ENCODE assay signal across 25 cellular contexts in genomic region chr3:158953131-158953530, GRCh38.
"Had no signal": no experiment of that assay in that cellular context is flagged by ENCODE, and none has a peak within 500 bp of the region (broad histone marks: within the 10 kb centered on the region; RNA-seq: fewer than 3 reads in every experiment).

No MANE protein-coding gene starts in this region.

- H3K4me1 ChIP-seq: body of pancreas, gastrocnemius medialis, left ventricle myocardium inferior, right lobe of liver, uterus had no signal

- DNase-seq: activated CD4-positive, alpha-beta T cell treated with anti-CD3 and anti-CD28 coated beads for 4 hours; activated CD4-positive, alpha-beta T cell treated with anti-CD3 and anti-CD28 coated beads, Interleukin-2, amount 50 U/mL, for 4 hours; activated naive CD4-positive, alpha-beta T cell; activated T-cell treated with anti-CD3 and anti-CD28 coated beads for 4 hours; activated T-cell treated with anti-CD3 and anti-CD28 coated beads, Interleukin-2, amount 50 U/mL, for 72 hours; aorta; body of pancreas; caudate nucleus; gastrocnemius medialis; glutamatergic neuron; islet precursor cell; left ventricle myocardium inferior; mucosa of descending colon; right lobe of liver; stimulated activated CD4-positive, alpha-beta T cell treated with anti-CD3 and anti-CD28 coated beads, Interleukin-2, amount 100 ng/mL, for 48 hours; stimulated activated naive CD8-positive, alpha-beta T cell treated with anti-CD3 and anti-CD28 coated beads, Interleukin-15, Interleukin-2, amounts not matched to agents 100 U/mL and 50 U/mL, for 24 hours; T-helper 9 cell; uterus had no signal

- H3K27ac ChIP-seq: body of pancreas, gastrocnemius medialis, left ventricle myocardium inferior, neutrophil, right lobe of liver, uterus, VCaP had no signal

- FAIRE-seq: endothelial cell of umbilical vein, TTC549 had no signal

- H3K9me3 ChIP-seq: body of pancreas, gastrocnemius medialis, left ventricle myocardium inferior, mucosa of descending colon, neutrophil, right lobe of liver, uterus had no signal

- ATAC-seq: activated naive CD4-positive, alpha-beta T cell treated with anti-CD3 and anti-CD28 coated beads, Interleukin-2, amount 50 U/mL, for 72 hours; activated T-cell treated with anti-CD3 and anti-CD28 coated beads, Interleukin-2, amount 50 U/mL, for 72 hours; body of pancreas; esophagus mucosa; gastrocnemius medialis; mucosa of descending colon; right lobe of liver; stimulated activated naive CD8-positive, alpha-beta T cell treated with anti-CD3 and anti-CD28 coated beads, Interleukin-15, Interleukin-2, amounts not matched to agents 100 U/mL and 50 U/mL, for 24 hours had no signal

- H3K4me3 ChIP-seq: body of pancreas, gastrocnemius medialis, left ventricle myocardium inferior, lung, mucosa of descending colon, right lobe of liver, uterus had no signal

- H3K36me3 ChIP-seq: gastrocnemius medialis, left ventricle myocardium inferior, neutrophil, right lobe of liver, uterus had no signal

- H3K27me3 ChIP-seq: body of pancreas, gastrocnemius medialis, neutrophil, right lobe of liver, uterus had no signal
